ENCODE assay signal across 11 cellular contexts in the genomic region with DNA sequence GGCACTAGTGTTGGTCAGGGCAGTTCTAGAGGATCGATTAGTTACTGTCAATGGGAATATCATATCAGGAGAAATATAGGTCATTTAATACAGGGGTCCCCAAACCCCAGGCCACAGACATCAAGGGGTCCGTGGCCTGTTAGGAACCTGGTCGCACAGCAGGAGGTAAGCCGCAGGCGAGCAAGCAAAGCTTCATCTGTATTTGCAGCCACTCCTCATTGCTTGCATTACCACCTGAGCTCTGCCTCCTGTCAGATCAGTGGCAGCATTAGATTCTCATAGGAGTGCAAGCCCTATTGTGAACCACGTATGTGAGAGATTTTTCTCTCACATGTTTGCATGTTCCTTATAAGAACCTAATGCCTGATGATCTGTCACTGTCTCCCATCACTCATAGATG.
"Had no signal": no experiment of that assay in that cellular context is flagged by ENCODE, and none has a peak within 500 bp of the region (broad histone marks: within the 10 kb centered on the region; RNA-seq: fewer than 3 reads in every experiment).

No MANE protein-coding gene starts in this region.

- H3K9me3 ChIP-seq: adrenal gland, ascending aorta, body of pancreas, breast epithelium had no signal

- H3K36me3 ChIP-seq: adrenal gland, ascending aorta, brain microvascular endothelial cell, breast epithelium, cardiac muscle cell had no signal

- H3K27ac ChIP-seq: adrenal gland, ascending aorta, body of pancreas, brain microvascular endothelial cell, breast epithelium, cardiac muscle cell had no signal

- H3K4me3 ChIP-seq: adrenal gland, ascending aorta, body of pancreas, breast epithelium, cardiac muscle cell had no signal

- ATAC-seq: activated naive CD4-positive, alpha-beta T cell treated with anti-CD3 and anti-CD28 coated beads, Interleukin-2, amount 50 U/mL, for 72 hours; activated naive CD8-positive, alpha-beta T cell treated with anti-CD3 and anti-CD28 coated beads, Interleukin-2, amount 50 U/mL, for 24 hours; activated T-cell treated with anti-CD3 and anti-CD28 coated beads, Interleukin-2, amount 50 U/mL, for 4 hours; activated T-cell treated with anti-CD3 and anti-CD28 coated beads, Interleukin-2, amount 50 U/mL, for 72 hours; activated T-helper 17 cell treated with anti-CD3 and anti-CD28 coated beads, Interleukin-2, amount 50 U/mL, for 72 hours; body of pancreas had no signal

- H3K4me1 ChIP-seq: adrenal gland, ascending aorta, body of pancreas, breast epithelium had no signal
